Comparison of ENCODE assay signal across 16 cellular contexts in genomic region chr18:49335677-49336076, GRCh38.
DNase-seq lines count a peak whose midpoint lies in the region; ATAC-seq and TF ChIP-seq lines count a peak whose summit lies in the region.
"Had no signal": no experiment of that assay in that cellular context is flagged by ENCODE, and none has a peak within 500 bp of the region (broad histone marks: within the 10 kb centered on the region; RNA-seq: fewer than 3 reads in every experiment).

No MANE protein-coding gene starts in this region.

- no peaks in the 10 kb centered on the region for H3K9me3 Mint-ChIP-seq in activated naive CD4-positive, alpha-beta T cell treated with anti-CD3 and anti-CD28 coated beads, Interleukin-2, amount 10 ng/mL, durations not matched to agents 7 days and 5 days
- no peaks in the 10 kb centered on the region for H3K9me3 Mint-ChIP-seq in activated CD4-positive, alpha-beta memory T cell treated with anti-CD3 and anti-CD28 coated beads, Interleukin-2, amount 10 ng/mL, durations not matched to agents 7 days and 5 days
- H3K9me3 Mint-ChIP-seq in progenitor cell of endocrine pancreas (ENCODE audit: low read depth), result no peaks in the 10 kb centered on the region
- H3K9me3 Mint-ChIP-seq: IgD-negative memory B cell; naive B cell; stimulated activated naive B cell treated with anti-CD40 and anti-IgM and Interleukin-4, amounts not matched to agents 10 μg/mL and 1 μg/mL and 100 μg/mL, for 72 hours had no signal

- H3K79me2 ChIP-seq in KMS-11 (ENCODE audit: insufficient read depth, low read depth), result no peaks in the 10 kb centered on the region

- H3K27me3 ChIP-seq in KMS-11 (ENCODE audit: insufficient read depth, low read depth), result no peaks in the 10 kb centered on the region

- DNase-seq in activated naive CD4-positive, alpha-beta T cell treated with anti-CD3 and anti-CD28 coated beads, Interleukin-2, amount 10 ng/mL, durations not matched to agents 7 days and 5 days, result peak; percentile 37
- no peak for DNase-seq in activated naive CD4-positive, alpha-beta T cell (lab: John Stamatoyannopoulos, UW)
- DNase-seq in activated CD4-positive, alpha-beta memory T cell treated with anti-CD3 and anti-CD28 coated beads, Interleukin-2, amount 10 ng/mL, durations not matched to agents 7 days and 5 days, result peak; percentile 18
- DNase-seq in progenitor cell of endocrine pancreas (ENCODE audit: low spot score, unreplicated experiment) (no peak), COR-L47 (lab: John Stamatoyannopoulos, UW) (no peak), SW 1271 (lab: John Stamatoyannopoulos, UW) (no peak)
- DNase-seq: activated gamma-delta T cell; naive B cell; NCI-H2029; retina; stimulated activated CD4-positive, alpha-beta T cell treated with anti-CD3 and anti-CD28 coated beads, Interleukin-4, amount 100 ng/mL, for 1 hour; stimulated activated naive B cell treated with anti-CD40 and anti-IgM and Interleukin-4, amounts not matched to agents 10 μg/mL and 1 μg/mL and 100 μg/mL, for 72 hours had no signal

- H3K4me3 Mint-ChIP-seq in activated naive CD4-positive, alpha-beta T cell treated with anti-CD3 and anti-CD28 coated beads, Interleukin-2, amount 10 ng/mL, durations not matched to agents 7 days and 5 days, result no peak overlapping the region
- no peak overlapping the region for H3K4me3 Mint-ChIP-seq in activated CD4-positive, alpha-beta memory T cell treated with anti-CD3 and anti-CD28 coated beads, Interleukin-2, amount 10 ng/mL, durations not matched to agents 7 days and 5 days
- no peak overlapping the region for H3K4me3 Mint-ChIP-seq in progenitor cell of endocrine pancreas (ENCODE audit: low read depth)
- H3K4me3 Mint-ChIP-seq: IgD-negative memory B cell; naive B cell; stimulated activated naive B cell treated with anti-CD40 and anti-IgM and Interleukin-4, amounts not matched to agents 10 μg/mL and 1 μg/mL and 100 μg/mL, for 72 hours had no signal

- no peak overlapping the region for H3K27ac Mint-ChIP-seq in activated naive CD4-positive, alpha-beta T cell treated with anti-CD3 and anti-CD28 coated beads, Interleukin-2, amount 10 ng/mL, durations not matched to agents 7 days and 5 days
- H3K27ac Mint-ChIP-seq in activated CD4-positive, alpha-beta memory T cell treated with anti-CD3 and anti-CD28 coated beads, Interleukin-2, amount 10 ng/mL, durations not matched to agents 7 days and 5 days, result no peak overlapping the region
- H3K27ac Mint-ChIP-seq in progenitor cell of endocrine pancreas, result no peak overlapping the region
- H3K27ac Mint-ChIP-seq: IgD-negative memory B cell; stimulated activated naive B cell treated with anti-CD40 and anti-IgM and Interleukin-4, amounts not matched to agents 10 μg/mL and 1 μg/mL and 100 μg/mL, for 72 hours had no signal

- peaks cover 12% of the 10 kb centered on the region for H3K36me3 Mint-ChIP-seq in activated naive CD4-positive, alpha-beta T cell treated with anti-CD3 and anti-CD28 coated beads, Interleukin-2, amount 10 ng/mL, durations not matched to agents 7 days and 5 days
- peaks cover 19% of the 10 kb centered on the region for H3K36me3 Mint-ChIP-seq in activated CD4-positive, alpha-beta memory T cell treated with anti-CD3 and anti-CD28 coated beads, Interleukin-2, amount 10 ng/mL, durations not matched to agents 7 days and 5 days (ENCODE audit: low read depth)
- peaks cover 10% of the 10 kb centered on the region for H3K36me3 Mint-ChIP-seq in progenitor cell of endocrine pancreas (ENCODE audit: insufficient read depth)

- no peak overlapping the region for H3K27ac ChIP-seq in KMS-11

- no peaks in the 10 kb centered on the region for H4K20me1 ChIP-seq in KMS-11 (ENCODE audit: insufficient read depth)

- TF ChIP-seq CTCF in KMS-11 (conservative IDR thresholded peaks at IDR 0.05; ENCODE audit: low read depth, low read length) (peak; percentile 34; the same call in 1 of the 2 replicates), progenitor cell of endocrine pancreas (IDR thresholded peaks at IDR 0.05; ENCODE audit: unreplicated experiment) (peak; percentile 36)

- CTCF ChIA-PET in activated naive CD4-positive, alpha-beta T cell treated with anti-CD3 and anti-CD28 coated beads, Interleukin-2, amount 10 ng/mL, durations not matched to agents 7 days and 5 days (lab: Charles Lee), result interaction anchor here (0.6 to 1.2 kb wide), 3 partner anchors 91 to 660 kb away, joined by 3 read pairs; no protein-coding TSS in a partner anchor
- CTCF ChIA-PET in activated CD4-positive, alpha-beta memory T cell treated with anti-CD3 and anti-CD28 coated beads, Interleukin-2, amount 10 ng/mL, durations not matched to agents 7 days and 5 days (lab: Charles Lee), result interaction anchor here (1.7 kb wide), 1 partner anchor 11 kb away, joined by 4 read pairs; no protein-coding TSS in a partner anchor

- H3K36me3 ChIP-seq in KMS-11 (ENCODE audit: insufficient read depth), result no peaks in the 10 kb centered on the region

- H3K4me1 ChIP-seq in KMS-11 (ENCODE audit: low read depth, poor library complexity, severe bottlenecking), result no peaks in the 10 kb centered on the region

- POLR2A ChIA-PET in activated CD4-positive, alpha-beta memory T cell treated with anti-CD3 and anti-CD28 coated beads, Interleukin-2, amount 10 ng/mL, durations not matched to agents 7 days and 5 days (lab: Charles Lee), result no interaction called here

- no peak overlapping the region for H3K4me3 ChIP-seq in KMS-11 (IDR thresholded peaks at IDR 0.05; ENCODE audit: insufficient read depth, low read depth, low read length)

- H3K4me2 ChIP-seq in KMS-11, result no peak overlapping the region

- H2AFZ ChIP-seq in KMS-11 (ENCODE audit: low read depth), result no peak overlapping the region

- no peaks in the 10 kb centered on the region for H3K27me3 Mint-ChIP-seq in activated naive CD4-positive, alpha-beta T cell treated with anti-CD3 and anti-CD28 coated beads, Interleukin-2, amount 10 ng/mL, durations not matched to agents 7 days and 5 days
- H3K27me3 Mint-ChIP-seq in activated CD4-positive, alpha-beta memory T cell treated with anti-CD3 and anti-CD28 coated beads, Interleukin-2, amount 10 ng/mL, durations not matched to agents 7 days and 5 days, result no peaks in the 10 kb centered on the region
- no peaks in the 10 kb centered on the region for H3K27me3 Mint-ChIP-seq in progenitor cell of endocrine pancreas
- H3K27me3 Mint-ChIP-seq: IgD-negative memory B cell; naive B cell; stimulated activated naive B cell treated with anti-CD40 and anti-IgM and Interleukin-4, amounts not matched to agents 10 μg/mL and 1 μg/mL and 100 μg/mL, for 72 hours had no signal

- ATAC-seq in HG02870 (IDR thresholded peaks at IDR 0.05; ENCODE audit: unreplicated experiment), result no peak
- ATAC-seq: left colon; stimulated activated naive B cell treated with anti-CD40 and anti-IgM and Interleukin-4, amounts not matched to agents 10 μg/mL and 1 μg/mL and 100 μg/mL, for 72 hours had no signal

- no peak overlapping the region for H3K9ac ChIP-seq in KMS-11

- no peaks in the 10 kb centered on the region for H3K4me1 Mint-ChIP-seq in activated naive CD4-positive, alpha-beta T cell treated with anti-CD3 and anti-CD28 coated beads, Interleukin-2, amount 10 ng/mL, durations not matched to agents 7 days and 5 days
- H3K4me1 Mint-ChIP-seq in activated CD4-positive, alpha-beta memory T cell treated with anti-CD3 and anti-CD28 coated beads, Interleukin-2, amount 10 ng/mL, durations not matched to agents 7 days and 5 days, result no peaks in the 10 kb centered on the region
- no peaks in the 10 kb centered on the region for H3K4me1 Mint-ChIP-seq in progenitor cell of endocrine pancreas (ENCODE audit: low read depth)
- H3K4me1 Mint-ChIP-seq: stimulated activated naive B cell treated with anti-CD40 and anti-IgM and Interleukin-4, amounts not matched to agents 10 μg/mL and 1 μg/mL and 100 μg/mL, for 72 hours had no signal

Comparison
In these comparisons a context has a peak if more than half of its experiments do, and no peak if none do; other contexts are left out.
1. DNase-seq: peak in activated naive CD4-positive, alpha-beta T cell treated with anti-CD3 and anti-CD28 coated beads, Interleukin-2, amount 10 ng/mL, durations not matched to agents 7 days and 5 days (single experiment) and activated CD4-positive, alpha-beta memory T cell treated with anti-CD3 and anti-CD28 coated beads, Interleukin-2, amount 10 ng/mL, durations not matched to agents 7 days and 5 days (single experiment); none in activated naive CD4-positive, alpha-beta T cell (0 of 4), progenitor cell of endocrine pancreas (single experiment), COR-L47 (single experiment) and SW 1271 (0 of 2).